ENCODE assay signal across 29 cellular contexts in genomic region chr3:63042866-63043265, GRCh38.
"Had no signal": no experiment of that assay in that cellular context is flagged by ENCODE, and none has a peak within 500 bp of the region (broad histone marks: within the 10 kb centered on the region; RNA-seq: fewer than 3 reads in every experiment).

No MANE protein-coding gene starts in this region.

- H3K27me3 Mint-ChIP-seq: activated B cell treated with CpG ODN at 0.5 μM for 24 hours; activated CD8-positive, alpha-beta T cell treated with anti-CD3 and anti-CD28 coated beads for 36 hours; activated naive CD4-positive, alpha-beta T cell treated with anti-CD3 and anti-CD28 coated beads, Interleukin-2, amount 10 ng/mL, durations not matched to agents 7 days and 5 days; activated naive CD8-positive, alpha-beta T cell treated with anti-CD3 and anti-CD28 coated beads, Interleukin-2, amount 10 ng/mL, durations not matched to agents 7 days and 5 days; T-helper 17 cell had no signal

- H3K27ac Mint-ChIP-seq: activated B cell treated with CpG ODN at 0.5 μM for 24 hours; activated CD8-positive, alpha-beta T cell treated with anti-CD3 and anti-CD28 coated beads for 36 hours; activated naive CD4-positive, alpha-beta T cell treated with anti-CD3 and anti-CD28 coated beads, Interleukin-2, amount 10 ng/mL, durations not matched to agents 7 days and 5 days; activated naive CD4-positive, alpha-beta T cell treated with anti-CD3 and anti-CD28 coated beads, Interleukin-2, amount 50 U/mL, for 72 hours; activated naive CD8-positive, alpha-beta T cell treated with anti-CD3 and anti-CD28 coated beads, Interleukin-2, amount 10 ng/mL, durations not matched to agents 7 days and 5 days; activated T-helper 2 cell treated with anti-CD3 and anti-CD28 coated beads, Interferon-gamma antibody, Interleukin-2, Interleukin-4, amounts not matched to agents 10 μg/mL and 5 μg/mL and 100 μg/mL, durations not matched to agents 14 hours and 24 hours and 36 hours; brain; T-helper 17 cell; T-helper 2 cell treated with Interferon-gamma antibody and Interleukin-4, amounts not matched to agents 5 μg/mL and 100 μg/mL, for 36 hours had no signal

- H3K4me1 Mint-ChIP-seq: activated naive CD4-positive, alpha-beta T cell treated with anti-CD3 and anti-CD28 coated beads, Interleukin-2, amount 10 ng/mL, durations not matched to agents 7 days and 5 days; activated naive CD8-positive, alpha-beta T cell treated with anti-CD3 and anti-CD28 coated beads, Interleukin-2, amount 10 ng/mL, durations not matched to agents 7 days and 5 days; brain; T-helper 17 cell had no signal

- ATAC-seq: activated CD4-positive, CD25-positive, alpha-beta regulatory T cell treated with anti-CD3 and anti-CD28 coated beads, Interleukin-2, amount 50 U/mL, for 24 hours; activated CD8-positive, alpha-beta T cell treated with anti-CD3 and anti-CD28 coated beads for 36 hours; activated naive CD4-positive, alpha-beta T cell treated with anti-CD3 and anti-CD28 coated beads, Interleukin-2, amount 50 U/mL, for 72 hours; activated T-cell treated with anti-CD3 and anti-CD28 coated beads, Interleukin-2, amount 50 U/mL, for 4 hours; esophagus mucosa; heart left ventricle; T-helper 17 cell had no signal

- H3K36me3 Mint-ChIP-seq: activated naive CD4-positive, alpha-beta T cell treated with anti-CD3 and anti-CD28 coated beads, Interleukin-2, amount 10 ng/mL, durations not matched to agents 7 days and 5 days; activated naive CD4-positive, alpha-beta T cell treated with anti-CD3 and anti-CD28 coated beads, Interleukin-2, amount 50 U/mL, for 72 hours; activated naive CD8-positive, alpha-beta T cell treated with anti-CD3 and anti-CD28 coated beads, Interleukin-2, amount 10 ng/mL, durations not matched to agents 7 days and 5 days; brain had no signal

- H3K27ac ChIP-seq: ascending aorta, breast epithelium, cardiac muscle cell, colonic mucosa, heart left ventricle, WERI-Rb-1 had no signal

- H3K4me3 Mint-ChIP-seq: activated B cell treated with CpG ODN at 0.5 μM for 24 hours; activated CD8-positive, alpha-beta T cell treated with anti-CD3 and anti-CD28 coated beads for 36 hours; activated naive CD4-positive, alpha-beta T cell treated with anti-CD3 and anti-CD28 coated beads, Interleukin-2, amount 10 ng/mL, durations not matched to agents 7 days and 5 days; activated naive CD8-positive, alpha-beta T cell treated with anti-CD3 and anti-CD28 coated beads, Interleukin-2, amount 10 ng/mL, durations not matched to agents 7 days and 5 days; activated T-cell treated with anti-CD3 and anti-CD28 coated beads, Interleukin-2, amount 50 U/mL, for 4 hours; brain; T-helper 17 cell; T-helper 2 cell treated with Interferon-gamma antibody and Interleukin-4, amounts not matched to agents 5 μg/mL and 100 μg/mL, for 36 hours had no signal

- H3K9me3 Mint-ChIP-seq: activated CD8-positive, alpha-beta T cell treated with anti-CD3 and anti-CD28 coated beads for 36 hours; activated naive CD8-positive, alpha-beta T cell treated with anti-CD3 and anti-CD28 coated beads, Interleukin-2, amount 10 ng/mL, durations not matched to agents 7 days and 5 days had no signal

- DNase-seq: activated B cell treated with CpG ODN at 0.5 μM for 24 hours; activated CD4-positive, alpha-beta T cell treated with anti-CD3 and anti-CD28 coated beads for 48 hours; activated CD4-positive, alpha-beta T cell treated with anti-CD3 and anti-CD28 coated beads, Interleukin-2, amount 50 U/mL, for 1 hour; activated CD4-positive, alpha-beta T cell treated with anti-CD3 and anti-CD28 coated beads, Interleukin-2, amount 50 U/mL, for 48 hours; activated CD8-positive, alpha-beta memory T cell treated with anti-CD3 and anti-CD28 coated beads for 24 hours; activated CD8-positive, alpha-beta T cell treated with anti-CD3 and anti-CD28 coated beads for 36 hours; activated effector memory CD4-positive, alpha-beta T cell treated with anti-CD3 and anti-CD28 coated beads, Interleukin-2, amount 50 U/mL, for 16 hours; activated naive CD4-positive, alpha-beta T cell treated with anti-CD3 and anti-CD28 coated beads, Interleukin-2, amount 10 ng/mL, durations not matched to agents 7 days and 5 days; activated naive CD8-positive, alpha-beta T cell treated with anti-CD3 and anti-CD28 coated beads, Interleukin-2, amount 10 ng/mL, durations not matched to agents 7 days and 5 days; activated T-cell treated with anti-CD3 and anti-CD28 coated beads, Interleukin-2, amount 50 U/mL, for 4 hours; central memory CD4-positive, alpha-beta T cell; cerebellar nuclear complex; effector CD8-positive, alpha-beta T cell; foreskin fibroblast; heart left ventricle; T-helper 1 cell; T-helper 17 cell; T1000; WERI-Rb-1 had no signal

- H3K4me3 ChIP-seq: ascending aorta, breast epithelium, cardiac muscle cell, colonic mucosa, heart left ventricle had no signal
